In genomic region chr6:52990342-52990741, GRCh38 we compare ENCODE assay signal across 1 cellular context.
TF ChIP-seq lines count a peak whose summit lies in the region.

No MANE protein-coding gene starts in this region.

TF ChIP-seq in endothelial cell of umbilical vein, 7 proteins besides CTCF, POLR2A, EP300 and RAD21 (continued from another document):
- no peak for TF ChIP-seq GATA2 (IDR thresholded peaks at IDR 0.05; ENCODE audit: insufficient read depth, insufficient read length, low read depth, low read length)
